In the genomic region with DNA sequence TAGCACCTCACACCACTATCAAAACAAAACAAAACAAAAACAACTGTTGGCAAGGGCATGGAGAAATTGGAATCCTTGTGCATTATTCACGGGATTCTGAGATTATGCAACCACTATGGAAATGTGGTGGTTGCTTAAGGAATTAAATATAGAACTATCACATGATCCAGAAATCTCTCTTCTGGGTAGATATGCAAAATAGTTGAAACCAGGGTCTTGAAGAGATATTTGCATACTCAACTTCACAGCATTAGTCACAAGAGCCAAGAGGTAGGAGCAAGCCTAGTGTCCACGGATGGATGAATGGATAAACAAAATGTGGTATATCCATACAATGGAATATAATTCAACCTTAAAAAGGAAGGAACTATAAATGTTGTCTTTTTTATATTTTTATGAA, we compare ENCODE assay signal across 16 cellular contexts. TPM values are rescaled to one million over a fixed set of nuclear protein-coding genes. Genes with fewer than 3 reads are reported as not detected.
A peak's percentile ranks its signal among the peaks of the same experiment; 100 is the strongest.
DNase-seq lines count a peak whose midpoint lies in the region; ATAC-seq and TF ChIP-seq lines count a peak whose summit lies in the region.
"Had no signal": no experiment of that assay in that cellular context is flagged by ENCODE, and none has a peak within 500 bp of the region (broad histone marks: within the 10 kb centered on the region; RNA-seq: fewer than 3 reads in every experiment).

No MANE protein-coding gene starts in this region.

- POLR2A ChIA-PET in activated B cell treated with CpG ODN at 0.5 μM for 24 hours (lab: Charles Lee) = no interaction called here

- H3K23ac ChIP-seq in trophoblast cell (ENCODE audit: low read length) = no peak overlapping the region

- H3K36me3 Mint-ChIP-seq in IgD-negative memory B cell (peaks cover 3% of the 10 kb centered on the region), activated B cell treated with CpG ODN at 0.5 μM for 24 hours (ENCODE audit: low read depth) (peaks cover 21% of the 10 kb centered on the region)

- H3K4me1 ChIP-seq in DOHH2 (ENCODE audit: control insufficient read depth, low read length) (peaks cover 55% of the 10 kb centered on the region), trophoblast cell (ENCODE audit: control insufficient read depth in 1 of 2, insufficient read depth in 2 of 2, low read length in 2 of 2) (peaks cover under 1 to 2% of the 10 kb centered on the region in 2 experiments), breast epithelium (no peaks in the 10 kb centered on the region), right lobe of liver (peaks cover 0 to 21% (median 10%) of the 10 kb centered on the region in 4 donors), ascending aorta (peaks cover 0 to 11% of the 10 kb centered on the region in 2 donors)

- H3K9me3 Mint-ChIP-seq in IgD-negative memory B cell = peaks cover 0 to 10% (median 4%) of the 10 kb centered on the region in 3 donors
- peaks cover 12% of the 10 kb centered on the region for H3K9me3 Mint-ChIP-seq in activated B cell treated with CpG ODN at 0.5 μM for 24 hours

- no peak overlapping the region for H3K4ac ChIP-seq in trophoblast cell (ENCODE audit: low read depth, low read length)

- peak overlapping the region; percentile 91 for H3K4me2 ChIP-seq in DOHH2 (ENCODE audit: low read length)
- no peak overlapping the region for H3K4me2 ChIP-seq in trophoblast cell (ENCODE audit: low read length)
- H3K4me2 ChIP-seq: A549, GM23338 had no signal

- H3K36me3 ChIP-seq in DOHH2 (ENCODE audit: control insufficient read depth, low read length) (peaks cover 43% of the 10 kb centered on the region), trophoblast cell (ENCODE audit: control insufficient read depth in 1 of 2, insufficient read depth in 2 of 2, low read length in 2 of 2) (no peaks in the 10 kb centered on the region), breast epithelium (no peaks in the 10 kb centered on the region), right lobe of liver (no peaks in the 10 kb centered on the region), ascending aorta (no peaks in the 10 kb centered on the region)

- DNase-seq in activated B cell treated with CpG ODN at 0.5 μM for 24 hours (no peak), trophoblast cell (peak; percentile 27 to 89), breast epithelium (ENCODE audit: low spot score in 2 of 2) (no peak), right lobe of liver (no peak), ascending aorta (ENCODE audit: low spot score in 2 of 2) (no peak)
- DNase-seq in activated naive CD4-positive, alpha-beta T cell treated with anti-CD3 and anti-CD28 coated beads, Interleukin-2, amount 50 U/mL, for 16 hours = no peak
- DNase-seq: COR-L47, MM.1S, NCI-H1105, NCI-H187, NCI-H748 treated with DMSO at 0.1 percent for 48 hours, T-cell had no signal

- H3K4me3 Mint-ChIP-seq in IgD-negative memory B cell (peak overlapping the region; percentile 46 to 80 (median 62)), activated B cell treated with CpG ODN at 0.5 μM for 24 hours (peak overlapping the region; percentile 53)
- H3K4me3 Mint-ChIP-seq: GM23338, T-cell had no signal

- H3K27ac Mint-ChIP-seq in IgD-negative memory B cell (peak overlapping the region; percentile 42 to 77 (median 58)), activated B cell treated with CpG ODN at 0.5 μM for 24 hours (peak overlapping the region; percentile 72)
- H3K27ac Mint-ChIP-seq: GM23338, T-cell had no signal

- no peak overlapping the region for H3K18ac ChIP-seq in trophoblast cell (ENCODE audit: low read length)

- no peak overlapping the region for H3K14ac ChIP-seq in trophoblast cell (ENCODE audit: low read length)

- H3K4me3 ChIP-seq in DOHH2 (ENCODE audit: low read length) (peak overlapping the region; percentile 8), trophoblast cell (ENCODE audit: low read depth, low read length) (no peak overlapping the region), breast epithelium (no peak overlapping the region), right lobe of liver (no peak overlapping the region), ascending aorta (no peak overlapping the region)
- H3K4me3 ChIP-seq: A549, GM23338 had no signal

- no peaks in the 10 kb centered on the region for H3K27me3 Mint-ChIP-seq in IgD-negative memory B cell
- H3K27me3 Mint-ChIP-seq in activated B cell treated with CpG ODN at 0.5 μM for 24 hours = no peaks in the 10 kb centered on the region
- H3K27me3 Mint-ChIP-seq: T-cell had no signal

- no peaks in the 10 kb centered on the region for H3F3A ChIP-seq in DOHH2 (ENCODE audit: control insufficient read depth, insufficient read depth)

- no peak overlapping the region for H4K12ac ChIP-seq in trophoblast cell (ENCODE audit: low read depth, low read length)

- no peaks in the 10 kb centered on the region; the same call in 1 of the 2 replicates for H4K20me1 ChIP-seq in DOHH2 (ENCODE audit: control insufficient read depth, insufficient read depth, low read depth, low read length)

- H3K9me3 ChIP-seq in DOHH2 (ENCODE audit: control insufficient read depth, insufficient read depth, low read length) = peaks cover 21% of the 10 kb centered on the region
- H3K9me3 ChIP-seq in trophoblast cell (ENCODE audit: insufficient read depth, low read depth, low read length) = no peaks in the 10 kb centered on the region
- peaks cover 0 to 6% of the 10 kb centered on the region in 2 donors for H3K9me3 ChIP-seq in breast epithelium
- H3K9me3 ChIP-seq in right lobe of liver = no peaks in the 10 kb centered on the region
- peaks cover 0 to 12% of the 10 kb centered on the region in 2 donors for H3K9me3 ChIP-seq in ascending aorta

- no CpG with 5 or more reads among the region's 2 CpGs for WGBS in trophoblast cell (ENCODE audit: extremely low coverage, insufficient coverage, insufficient read length)
- 57% methylated on average over 2 of the region's 2 CpGs for WGBS in right lobe of liver (ENCODE audit: insufficient coverage, low coverage, low lambda C conversion rate, missing lambda C conversion rate)

- ATAC-seq in activated B cell treated with CpG ODN at 0.5 μM for 24 hours (ENCODE audit: low read depth) (peak; percentile 56), right lobe of liver (no peak)
- ATAC-seq: A549, GM23338, T-cell had no signal

- TF ChIP-seq CTCF in DOHH2 (IDR thresholded peaks at IDR 0.05; ENCODE audit: low read depth, low read length, poor library complexity, severe bottlenecking) (no peak), activated B cell treated with CpG ODN at 0.5 μM for 24 hours (IDR thresholded peaks at IDR 0.05) (no peak), breast epithelium (IDR thresholded peaks at IDR 0.05) (no peak), right lobe of liver (IDR thresholded peaks at IDR 0.05) (no peak), ascending aorta (IDR thresholded peaks at IDR 0.05) (no peak)

- no peak overlapping the region for H3K27ac ChIP-seq in DOHH2 (ENCODE audit: low read depth, low read length)
- no peak overlapping the region for H3K27ac ChIP-seq in trophoblast cell (ENCODE audit: low read depth, low read length)
- no peak overlapping the region for H3K27ac ChIP-seq in breast epithelium
- no peak overlapping the region for H3K27ac ChIP-seq in right lobe of liver
- H3K27ac ChIP-seq in ascending aorta = no peak overlapping the region
- H3K27ac ChIP-seq: A549 had no signal

- no peak overlapping the region for H2BK5ac ChIP-seq in trophoblast cell (ENCODE audit: low read depth, low read length, poor library complexity)

- CTCF ChIA-PET in activated B cell treated with CpG ODN at 0.5 μM for 24 hours (lab: Charles Lee) = no interaction called here

- H3K79me2 ChIP-seq in DOHH2 (ENCODE audit: control insufficient read depth, low read length) = peaks cover 99% of the 10 kb centered on the region
- H3K79me2 ChIP-seq in trophoblast cell (ENCODE audit: control insufficient read depth, insufficient read depth, low read length, poor library complexity) = no peaks in the 10 kb centered on the region

- H3K27me3 ChIP-seq in DOHH2 (ENCODE audit: control insufficient read depth, low read length) (no peaks in the 10 kb centered on the region), trophoblast cell (ENCODE audit: insufficient read depth, low read length) (no peaks in the 10 kb centered on the region), breast epithelium (no peaks in the 10 kb centered on the region), right lobe of liver (no peaks in the 10 kb centered on the region), ascending aorta (no peaks in the 10 kb centered on the region)

- H3K4me1 Mint-ChIP-seq in IgD-negative memory B cell (peaks cover 70 to 73% (median 71%) of the 10 kb centered on the region in 3 donors), activated B cell treated with CpG ODN at 0.5 μM for 24 hours (peaks cover 81% of the 10 kb centered on the region)

- TF ChIP-seq POLR2A in breast epithelium (IDR thresholded peaks at IDR 0.05) (no peak), right lobe of liver (IDR thresholded peaks at IDR 0.05) (no peak)

- H3K79me1 ChIP-seq in trophoblast cell (ENCODE audit: low read length) = no peaks in the 10 kb centered on the region

- no peak overlapping the region for H2AK5ac ChIP-seq in trophoblast cell (ENCODE audit: low read length)

- no peak overlapping the region for H4K8ac ChIP-seq in trophoblast cell (ENCODE audit: low read depth, low read length)

- no peak overlapping the region for H2AFZ ChIP-seq in trophoblast cell (ENCODE audit: insufficient read depth, low read length, poor library complexity)
- H2AFZ ChIP-seq: GM23338 had no signal

- no peak overlapping the region for H2BK12ac ChIP-seq in trophoblast cell (ENCODE audit: low read length)

- H3K9ac ChIP-seq in trophoblast cell (ENCODE audit: low read length) = no peak overlapping the region

- intact Hi-C loops in activated B cell treated with CpG ODN at 0.5 μM for 24 hours (cut with micrococcal nuclease) = loop anchor here (2.0 kb wide), 1 partner anchor 22 kb away; no protein-coding TSS in a partner anchor
- intact Hi-C loops in breast epithelium (cut with DNase I; ENCODE audit: low total_unique reads) = no loop called here
- intact Hi-C loops in right lobe of liver (cut with DNase I) = no loop called here
- intact Hi-C loops in ascending aorta (cut with DNase I) = no loop called here

- H3K9me2 ChIP-seq in DOHH2 (replicated peaks; ENCODE audit: control insufficient read depth, low read length) = no peaks in the 10 kb centered on the region

- no peak overlapping the region for H2BK120ac ChIP-seq in trophoblast cell (ENCODE audit: insufficient read depth, low read length, poor library complexity)

- no peak overlapping the region for H4K91ac ChIP-seq in trophoblast cell (ENCODE audit: low read depth, low read length)

RNA-seq across cellular contexts. Expression of gene TMEM131, which starts 7.0 kb away (rescaled TPM):
- 24.9 TPM for polyA plus RNA-seq in IgD-negative memory B cell
- total RNA-seq in activated B cell treated with CpG ODN at 0.5 μM for 24 hours (121 and 146 TPM in 2 replicates), breast epithelium (10 to 100 TPM; 30.6 to 47.4 (median 41.3) TPM), right lobe of liver (10 to 100 TPM; 14.8 to 34.0 (median 17.8) TPM), ascending aorta (20.0 TPM)
- polyA plus RNA-seq in trophoblast cell (2013) = 32.3 and 32.6 TPM in 2 replicates

Comparison
In these comparisons a context has a peak if more than half of its experiments do, and no peak if none do; other contexts are left out.
1. DNase-seq: peak in trophoblast cell (2 of 2); none in activated B cell treated with CpG ODN at 0.5 μM for 24 hours (single experiment), breast epithelium (0 of 2), right lobe of liver (0 of 3), activated naive CD4-positive, alpha-beta T cell treated with anti-CD3 and anti-CD28 coated beads, Interleukin-2, amount 50 U/mL, for 16 hours (single experiment) and ascending aorta (0 of 2).